ENCODE assay signal across 6 cellular contexts in the genomic region with DNA sequence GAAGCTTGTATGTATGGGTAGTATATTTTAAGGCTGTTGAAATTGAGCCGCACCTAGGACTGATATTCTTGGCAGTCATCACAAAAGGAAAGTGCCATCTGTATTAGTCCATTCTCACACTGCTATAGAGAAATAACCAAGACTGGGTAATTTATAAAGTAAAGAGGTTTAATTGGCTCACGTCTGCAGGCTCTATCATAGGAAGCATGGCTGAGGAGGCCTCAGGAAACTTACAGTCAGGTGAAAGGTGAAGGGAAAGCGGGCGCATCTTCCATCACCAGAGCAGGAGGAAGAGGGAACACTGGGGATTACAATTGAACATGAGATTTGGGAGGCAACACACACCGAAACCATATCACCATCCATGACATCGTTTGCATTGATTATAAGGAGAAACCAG. TPM values are rescaled to one million over a fixed set of nuclear protein-coding genes. Genes with fewer than 3 reads are reported as not detected.
"Had no signal": no experiment of that assay in that cellular context is flagged by ENCODE, and none has a peak within 500 bp of the region (broad histone marks: within the 10 kb centered on the region; RNA-seq: fewer than 3 reads in every experiment).

No MANE protein-coding gene starts in this region.

RNA-seq across cellular contexts. Expression of a gene that starts 8.9 kb away (rescaled TPM):
- total RNA-seq: fibroblast of villous mesenchyme, left ventricle myocardium superior, mesenteric fat pad, occipital lobe, skeletal muscle tissue had no signal

RNA-seq across cellular contexts. Expression of a gene that starts 41.6 kb away (rescaled TPM):
- total RNA-seq: frontal cortex, occipital lobe, skeletal muscle tissue had no signal
